In the genomic region with DNA sequence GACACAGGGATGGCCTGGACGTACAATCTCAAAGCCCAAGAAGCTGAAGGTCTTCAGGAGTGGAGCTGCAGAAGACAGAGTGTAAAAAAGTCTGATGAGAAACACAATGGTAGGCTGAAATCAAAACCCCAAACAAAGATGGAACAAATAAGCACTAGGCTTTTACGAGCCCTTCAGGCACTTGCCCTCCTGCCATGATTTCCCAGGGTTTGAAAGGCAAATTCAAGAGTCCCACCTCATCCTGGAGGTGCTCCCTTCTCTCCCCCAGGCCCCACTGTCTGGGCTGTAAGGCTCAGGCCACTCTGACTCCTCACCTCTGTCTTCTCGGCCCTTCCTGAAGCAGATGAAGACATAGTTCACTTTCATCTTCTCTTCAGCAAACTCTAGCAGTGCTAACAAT, we compare ENCODE assay signal across 17 cellular contexts.
A peak's percentile ranks its signal among the peaks of the same experiment; 100 is the strongest.
DNase-seq lines count a peak whose midpoint lies in the region; ATAC-seq and TF ChIP-seq lines count a peak whose summit lies in the region.
"Had no signal": no experiment of that assay in that cellular context is flagged by ENCODE, and none has a peak within 500 bp of the region (broad histone marks: within the 10 kb centered on the region; RNA-seq: fewer than 3 reads in every experiment).

No MANE protein-coding gene starts in this region.

- no TSS peak for BruUV-seq in OCI-LY7 (replicated peaks; lab: Mats Ljungman, UMichigan)

- H3K27ac ChIP-seq in CD4-positive, alpha-beta T cell (ENCODE audit: low read depth, low read length), result no peak overlapping the region
- H3K27ac ChIP-seq in RWPE1, result peak overlapping the region; percentile 9
- peak overlapping the region in 3 of 4 donors; percentile 44 to 93 (median 78) for H3K27ac ChIP-seq in gastroesophageal sphincter
- peak overlapping the region; percentile 63 to 95 (median 77) for H3K27ac ChIP-seq in gastrocnemius medialis
- H3K27ac ChIP-seq in thyroid gland, result peak overlapping the region in 1 of 3 donors; percentile 17
- H3K27ac ChIP-seq in OCI-LY7 (ENCODE audit: low read depth, low read length, poor library complexity, severe bottlenecking), result no peak overlapping the region

- H3K4me1 ChIP-seq in gastroesophageal sphincter (peaks cover 5 to 85% (median 39%) of the 10 kb centered on the region in 3 donors), gastrocnemius medialis (peaks cover 56 to 57% of the 10 kb centered on the region in 2 donors), thyroid gland (peaks cover 3 to 12% of the 10 kb centered on the region in 2 donors), OCI-LY7 (ENCODE audit: insufficient read depth, low read length, poor library complexity, severe bottlenecking) (no peaks in the 10 kb centered on the region)

- peaks cover 89% of the 10 kb centered on the region for H3K36me3 Mint-ChIP-seq in CD4-positive, alpha-beta T cell (ENCODE audit: low read depth)

- H3K36me3 ChIP-seq in gastroesophageal sphincter (peaks cover 0 to 69% of the 10 kb centered on the region in 2 donors), gastrocnemius medialis (peaks cover 0 to 21% of the 10 kb centered on the region in 2 donors), thyroid gland (peaks cover 34 to 47% of the 10 kb centered on the region in 2 donors), OCI-LY7 (ENCODE audit: insufficient read depth, low read length) (peaks cover 66% of the 10 kb centered on the region)

- no peaks in the 10 kb centered on the region for H3K27me3 Mint-ChIP-seq in CD4-positive, alpha-beta T cell

- CTCF ChIA-PET in CD4-positive, alpha-beta T cell (lab: Charles Lee), result interaction anchor here (3.1 kb wide), 1 partner anchor 39 kb away, joined by 17 read pairs; no protein-coding TSS in a partner anchor
- CTCF ChIA-PET in RWPE1 (lab: Yijun Ruan, JAX), result interaction anchor here (0.5 to 2.8 kb wide), 2 partner anchors 37 to 39 kb away, joined by 5 to 17 read pairs; no protein-coding TSS in a partner anchor
- CTCF ChIA-PET in OCI-LY7 (lab: Charles Lee; ENCODE audit: unreplicated experiment), result interaction anchor here (0.6 kb wide), 1 partner anchor 525 kb away, joined by 3 read pairs; no protein-coding TSS in a partner anchor

- no peak overlapping the region for H3K4me3 Mint-ChIP-seq in CD4-positive, alpha-beta T cell

- H3K4me2 ChIP-seq in OCI-LY7 (ENCODE audit: low read length), result no peak overlapping the region

- no peak overlapping the region for H2AFZ ChIP-seq in OCI-LY7 (ENCODE audit: low read length)

- H3K9me2 ChIP-seq in OCI-LY7 (ENCODE audit: insufficient read depth, low read length), result no peaks in the 10 kb centered on the region

- H3K9me3 Mint-ChIP-seq in CD4-positive, alpha-beta T cell, result no peaks in the 10 kb centered on the region

- TF ChIP-seq POLR2A in gastroesophageal sphincter (IDR thresholded peaks at IDR 0.05) (no peak), gastrocnemius medialis (IDR thresholded peaks at IDR 0.05) (no peak), thyroid gland (IDR thresholded peaks at IDR 0.05) (no peak)

- TF ChIP-seq CTCF in CD4-positive, alpha-beta T cell (IDR thresholded peaks at IDR 0.05), result no peak
- TF ChIP-seq CTCF in RWPE1 (conservative IDR thresholded peaks at IDR 0.05; ENCODE audit: low read depth) (no peak), gastroesophageal sphincter (IDR thresholded peaks at IDR 0.05) (no peak), gastrocnemius medialis (IDR thresholded peaks at IDR 0.05 in 4 of 5, conservative IDR thresholded peaks at IDR 0.05 in 1 of 5) (no peak), thyroid gland (IDR thresholded peaks at IDR 0.05) (no peak), OCI-LY7 (conservative IDR thresholded peaks at IDR 0.05; ENCODE audit: low read length) (no peak)

- no peak for ATAC-seq in CD4-positive, alpha-beta T cell (ENCODE audit: poor library complexity)
- ATAC-seq in gastroesophageal sphincter (no peak), gastrocnemius medialis (no peak)
- ATAC-seq: activated CD4-positive, CD25-positive, alpha-beta regulatory T cell treated with anti-CD3 and anti-CD28 coated beads, Interleukin-2, amount 50 U/mL, for 24 hours; HCT116 had no signal

- no peaks in the 10 kb centered on the region for H3K79me2 ChIP-seq in OCI-LY7 (ENCODE audit: insufficient read depth, low read depth, low read length)

- H4K20me1 ChIP-seq in OCI-LY7 (ENCODE audit: insufficient read depth, low read length), result no peaks in the 10 kb centered on the region

- H3K27me3 ChIP-seq in CD4-positive, alpha-beta T cell (ENCODE audit: control insufficient read depth, insufficient read depth, low read length), result no peaks in the 10 kb centered on the region
- H3K27me3 ChIP-seq in gastroesophageal sphincter (no peaks in the 10 kb centered on the region), gastrocnemius medialis (no peaks in the 10 kb centered on the region), thyroid gland (no peaks in the 10 kb centered on the region)

- no peak for TF ChIP-seq EP300 in gastroesophageal sphincter (IDR thresholded peaks at IDR 0.05)

- peak overlapping the region; percentile 65 for H3K27ac Mint-ChIP-seq in CD4-positive, alpha-beta T cell

- POLR2A ChIA-PET in CD4-positive, alpha-beta T cell (lab: Charles Lee), result interaction anchor here (0.6 kb wide), 1 partner anchor 32 kb away, joined by 3 read pairs; no protein-coding TSS in a partner anchor
- POLR2A ChIA-PET in RWPE1 (lab: Yijun Ruan, JAX; ENCODE audit: low non-redundant PET), result interaction anchor here (0.7 kb wide), 1 partner anchor 181 kb away, joined by 10 read pairs; no protein-coding TSS in a partner anchor
- POLR2A ChIA-PET in OCI-LY7 (lab: Charles Lee), result interaction anchor here (0.7 kb wide), 1 partner anchor 293 kb away, joined by 3 read pairs; no protein-coding TSS in a partner anchor

- H3K4me3 ChIP-seq in gastroesophageal sphincter, result no peak overlapping the region
- H3K4me3 ChIP-seq in gastrocnemius medialis, result no peak overlapping the region
- H3K4me3 ChIP-seq in thyroid gland (replicated peaks in 1 of 3), result no peak overlapping the region
- no peak overlapping the region for H3K4me3 ChIP-seq in OCI-LY7 (ENCODE audit: low read depth, low read length, poor library complexity, severe bottlenecking)

- WGBS in gastroesophageal sphincter (ENCODE audit: low coverage in 1 of 2), 2 donors, result 53 to 77% methylated on average over 2 to 3 of the region's 3 CpGs
- WGBS in thyroid gland, 2 donors, result 92 to 93% methylated on average over 3 of the region's 3 CpGs

- no peak for DNase-seq in CD4-positive, alpha-beta T cell
- DNase-seq in RWPE1 (ENCODE audit: low spot score), result no peak
- DNase-seq in gastrocnemius medialis, result no peak
- no peak for DNase-seq in thyroid gland
- DNase-seq in GF-D8 (lab: John Stamatoyannopoulos, UW), result no peak
- no peak for DNase-seq in OCI-LY7 (ENCODE audit: low spot score)
- no peak for DNase-seq in HUDEP-2 (lab: John Stamatoyannopoulos, UW; ENCODE audit: unreplicated experiment in 76 of 76)
- DNase-seq: activated gamma-delta T cell treated with Interleukin-2 at 50 U/mL for 16 hours; effector CD4-positive, alpha-beta T cell; hypothalamus; kidney glomerular epithelial cell; NCI-H1436; posterior cingulate gyrus; T-helper 1 cell had no signal

- intact Hi-C loops in CD4-positive, alpha-beta T cell (cut with DNase I, micrococcal nuclease), result loop anchor here (5.0 kb wide), 1 partner anchor 219 kb away; no protein-coding TSS in a partner anchor
- intact Hi-C loops in gastrocnemius medialis (cut with DNase I; ENCODE audit: low total_unique reads), result loop anchor here (5.0 kb wide), 1 partner anchor 124 kb away; no protein-coding TSS in a partner anchor
- intact Hi-C loops in thyroid gland (cut with DNase I), result loop anchor here (5.0 kb wide), 1 partner anchor 119 kb away; no protein-coding TSS in a partner anchor
- intact Hi-C loops in OCI-LY7 (cut with micrococcal nuclease; ENCODE audit: unreplicated experiment), result no loop called here

- H3K9me3 ChIP-seq in CD4-positive, alpha-beta T cell (ENCODE audit: control insufficient read depth, low read length), result no peaks in the 10 kb centered on the region
- H3K9me3 ChIP-seq in gastroesophageal sphincter (no peaks in the 10 kb centered on the region), gastrocnemius medialis (no peaks in the 10 kb centered on the region), thyroid gland (no peaks in the 10 kb centered on the region), OCI-LY7 (ENCODE audit: low read length) (no peaks in the 10 kb centered on the region)

- in situ Hi-C loops in gastrocnemius medialis (cut with MboI; ENCODE audit: low sequenced_read_pairs in 4 of 4), result no loop called here

- peaks cover 15% of the 10 kb centered on the region for H3K4me1 Mint-ChIP-seq in CD4-positive, alpha-beta T cell (ENCODE audit: low read depth)

Comparison
In these comparisons a context has a peak if more than half of its experiments do, and no peak if none do; other contexts are left out.
1. H3K27ac ChIP-seq: peak in RWPE1 (single experiment), gastroesophageal sphincter (3 of 4) and gastrocnemius medialis (4 of 4); none in CD4-positive, alpha-beta T cell (single experiment) and OCI-LY7 (single experiment).